In genomic region chr10:43404675-43405221, GRCh38 we compare ENCODE assay signal across 11 cellular contexts. TPM values are rescaled to one million over a fixed set of nuclear protein-coding genes. Genes with fewer than 3 reads are reported as not detected.
DNase-seq lines count a peak whose midpoint lies in the region; ATAC-seq and TF ChIP-seq lines count a peak whose summit lies in the region.
"Had no signal": no experiment of that assay in that cellular context is flagged by ENCODE, and none has a peak within 500 bp of the region (broad histone marks: within the 10 kb centered on the region; RNA-seq: fewer than 3 reads in every experiment).

No MANE protein-coding gene starts in this region.

- ATAC-seq in activated T-cell treated with anti-CD3 and anti-CD28 coated beads, Interleukin-2, amount 50 U/mL, for 72 hours (replicated peaks in 1 of 2) = no peak
- no peak for ATAC-seq in stimulated activated naive CD8-positive, alpha-beta T cell treated with anti-CD3 and anti-CD28 coated beads, Interleukin-15, amount 100 ng/mL, for 72 hours

- no peaks in the 10 kb centered on the region for H3K9me3 Mint-ChIP-seq in activated T-cell treated with anti-CD3 and anti-CD28 coated beads, Interleukin-2, amount 50 U/mL, for 72 hours
- H3K9me3 Mint-ChIP-seq in stimulated activated naive CD8-positive, alpha-beta T cell treated with anti-CD3 and anti-CD28 coated beads, Interleukin-15, amount 100 ng/mL, for 72 hours = no peaks in the 10 kb centered on the region

- TF ChIP-seq EP300 in esophagus muscularis mucosa (IDR thresholded peaks at IDR 0.05) = no peak
- no peak for TF ChIP-seq EP300 in ovary (IDR thresholded peaks at IDR 0.05)

- H3K4me1 ChIP-seq in esophagus muscularis mucosa = peaks cover 60 to 83% (median 77%) of the 10 kb centered on the region in 4 donors
- H3K4me1 ChIP-seq in ovary (ENCODE audit: insufficient read depth) = peaks cover 10% of the 10 kb centered on the region

- H3K27ac ChIP-seq in esophagus muscularis mucosa (replicated peaks in 1 of 4) = peak overlapping the region in 3 of 4 donors; percentile 10 to 100 (median 25)
- no peak overlapping the region for H3K27ac ChIP-seq in ovary
- H3K27ac ChIP-seq: SK-N-MC had no signal

- TF ChIP-seq CTCF in esophagus muscularis mucosa (IDR thresholded peaks at IDR 0.05) (no peak), ovary (IDR thresholded peaks at IDR 0.05) (no peak)

- peaks cover 15 to 35% of the 10 kb centered on the region in 2 donors for H3K36me3 Mint-ChIP-seq in activated T-cell treated with anti-CD3 and anti-CD28 coated beads, Interleukin-2, amount 50 U/mL, for 72 hours (ENCODE audit: insufficient read depth in 2 of 2)

- H3K27me3 ChIP-seq in esophagus muscularis mucosa (no peaks in the 10 kb centered on the region), ovary (no peaks in the 10 kb centered on the region)

- H3K27me3 Mint-ChIP-seq in activated T-cell treated with anti-CD3 and anti-CD28 coated beads, Interleukin-2, amount 50 U/mL, for 72 hours (ENCODE audit: low read depth) = no peaks in the 10 kb centered on the region
- H3K27me3 Mint-ChIP-seq in stimulated activated naive CD8-positive, alpha-beta T cell treated with anti-CD3 and anti-CD28 coated beads, Interleukin-15, amount 100 ng/mL, for 72 hours = no peaks in the 10 kb centered on the region

- H3K9me3 ChIP-seq in esophagus muscularis mucosa (no peaks in the 10 kb centered on the region), ovary (no peaks in the 10 kb centered on the region)

- no peak for DNase-seq in activated T-cell treated with anti-CD3 and anti-CD28 coated beads, Interleukin-2, amount 50 U/mL, for 72 hours
- DNase-seq in activated T-cell treated with anti-CD3 and anti-CD28 coated beads, Interleukin-2, amount 50 U/mL, for 48 hours = no peak
- DNase-seq in OCI-M1 (lab: John Stamatoyannopoulos, UW) = peak; percentile 62
- no peak for DNase-seq in esophagus muscularis mucosa (ENCODE audit: extremely low spot score)
- DNase-seq in stimulated activated naive CD8-positive, alpha-beta T cell treated with anti-CD3 and anti-CD28 coated beads, Interleukin-15, amount 100 ng/mL, for 72 hours = no peak
- no peak for DNase-seq in NK-92 treated with Interleukin-12 subunit alpha and Interleukin-12 subunit beta, amount 100 ng/mL, for 24 hours (lab: John Stamatoyannopoulos, UW)
- DNase-seq in ovary = no peak
- DNase-seq in NCI-H69 (lab: John Stamatoyannopoulos, UW) = no peak

- peak overlapping the region; percentile 94 to 100 for H3K4me3 Mint-ChIP-seq in activated T-cell treated with anti-CD3 and anti-CD28 coated beads, Interleukin-2, amount 50 U/mL, for 72 hours
- H3K4me3 Mint-ChIP-seq in stimulated activated naive CD8-positive, alpha-beta T cell treated with anti-CD3 and anti-CD28 coated beads, Interleukin-15, amount 100 ng/mL, for 72 hours = peak overlapping the region; percentile 85 to 86

- H3K4me3 ChIP-seq in esophagus muscularis mucosa (peak overlapping the region in 1 of 4 donors; percentile 11), ovary (no peak overlapping the region)

- intact Hi-C loops in esophagus muscularis mucosa (cut with DNase I) = no loop called here
- intact Hi-C loops in ovary (cut with DNase I) = no loop called here

- peak overlapping the region; percentile 97 for H3K27ac Mint-ChIP-seq in activated T-cell treated with anti-CD3 and anti-CD28 coated beads, Interleukin-2, amount 50 U/mL, for 72 hours
- peak overlapping the region; percentile 29 to 59 for H3K27ac Mint-ChIP-seq in stimulated activated naive CD8-positive, alpha-beta T cell treated with anti-CD3 and anti-CD28 coated beads, Interleukin-15, amount 100 ng/mL, for 72 hours

- H3K36me3 ChIP-seq in esophagus muscularis mucosa = peaks cover 0 to 16% (median 3%) of the 10 kb centered on the region in 4 donors
- no peaks in the 10 kb centered on the region for H3K36me3 ChIP-seq in ovary

- WGBS in esophagus muscularis mucosa = 73% methylated on average over 7 of the region's 7 CpGs
- 51 to 66% (median 66%) methylated on average over 7 of the region's 7 CpGs for WGBS in ovary, 3 donors

- TF ChIP-seq POLR2A in esophagus muscularis mucosa (IDR thresholded peaks at IDR 0.05; ENCODE audit: low read depth) = no peak
- no peak for TF ChIP-seq POLR2A in ovary (IDR thresholded peaks at IDR 0.05)

- peaks cover 60% of the 10 kb centered on the region for H3K4me1 Mint-ChIP-seq in activated T-cell treated with anti-CD3 and anti-CD28 coated beads, Interleukin-2, amount 50 U/mL, for 72 hours (ENCODE audit: low read depth)
- peaks cover 61% of the 10 kb centered on the region for H3K4me1 Mint-ChIP-seq in stimulated activated naive CD8-positive, alpha-beta T cell treated with anti-CD3 and anti-CD28 coated beads, Interleukin-15, amount 100 ng/mL, for 72 hours

RNA-seq across cellular contexts. Expression of gene HNRNPF, which starts 4.2 kb away (rescaled TPM):
- 100 to 1,000 TPM; 412 to 475 TPM for total RNA-seq in activated T-cell treated with anti-CD3 and anti-CD28 coated beads, Interleukin-2, amount 50 U/mL, for 72 hours
- total RNA-seq in esophagus muscularis mucosa (100 to 1,000 TPM; 113 to 243 (median 176) TPM), ovary (100 to 1,000 TPM; 100 to 220 (median 185) TPM)
- 100 to 1,000 TPM in 1 of 2 donors, 10 to 100 TPM in 1; 95.1 to 121 TPM for polyA plus RNA-seq in ovary

RNA-seq across cellular contexts. Expression of gene ZNF487, which starts 32.2 kb away (rescaled TPM):
- 1 to 10 TPM; 2.9 to 3.6 TPM for total RNA-seq in activated T-cell treated with anti-CD3 and anti-CD28 coated beads, Interleukin-2, amount 50 U/mL, for 72 hours
- total RNA-seq in esophagus muscularis mucosa = 10 to 100 TPM in 1 of 4 donors, 1 to 10 TPM in 3; 9.1 to 10.1 (median 10.0) TPM
- total RNA-seq in ovary = 10 to 100 TPM in 2 of 7 donors, 1 to 10 TPM in 5; 6.4 to 30.1 (median 8.7) TPM
- 1 to 10 TPM; 6.4 to 8.2 TPM for polyA plus RNA-seq in ovary

RNA-seq across cellular contexts. Expression of gene FXYD4, which starts 33.3 kb away (rescaled TPM):
- total RNA-seq in activated T-cell treated with anti-CD3 and anti-CD28 coated beads, Interleukin-2, amount 50 U/mL, for 72 hours = not detected
- total RNA-seq in esophagus muscularis mucosa = not detected
- total RNA-seq in ovary = not detected
- not detected for polyA plus RNA-seq in ovary
- total RNA-seq: HT1080 had no signal
- polyA plus RNA-seq: BJ had no signal

Comparison
In these comparisons a context has a peak if more than half of its experiments do, and no peak if none do; other contexts are left out.
1. H3K27ac ChIP-seq: peak in esophagus muscularis mucosa (3 of 4); none in ovary (0 of 2).